In the genomic region with DNA sequence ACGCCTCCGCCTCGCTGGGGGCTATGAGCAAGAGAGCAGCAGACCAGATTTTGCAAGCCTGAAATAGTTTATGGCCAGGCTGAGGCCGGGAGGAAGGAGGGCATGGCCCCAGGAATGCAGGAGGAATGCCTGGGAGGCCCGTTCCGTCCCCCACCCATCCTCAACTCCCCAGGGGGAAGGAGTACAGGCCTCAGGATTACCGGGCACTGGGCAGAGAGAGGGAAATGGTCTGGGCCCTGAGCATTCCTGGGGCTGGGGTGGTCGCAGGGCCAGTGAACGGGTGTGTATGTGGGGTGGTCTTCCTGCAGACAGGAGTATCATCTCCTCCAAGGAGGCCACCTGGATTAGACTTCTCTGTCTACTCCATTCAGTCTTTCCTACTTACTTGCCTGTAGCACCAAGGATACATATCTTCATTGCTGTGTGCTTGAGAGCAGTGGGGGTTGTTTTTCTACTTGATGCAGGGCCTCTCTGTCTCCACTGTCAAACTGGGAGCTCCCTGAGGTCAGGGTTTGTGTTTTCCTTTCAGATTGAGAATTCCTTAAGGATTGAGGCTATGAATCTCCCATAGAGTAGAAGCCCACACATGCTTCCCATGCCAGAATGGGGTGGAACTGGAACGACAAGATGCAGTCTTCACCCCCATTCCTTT, we compare ENCODE assay signal across 12 cellular contexts.
DNase-seq lines count a peak whose midpoint lies in the region; ATAC-seq, FAIRE-seq and TF ChIP-seq lines count a peak whose summit lies in the region.
"Had no signal": no experiment of that assay in that cellular context is flagged by ENCODE, and none has a peak within 500 bp of the region (broad histone marks: within the 10 kb centered on the region; RNA-seq: fewer than 3 reads in every experiment).

No MANE protein-coding gene starts in this region.

- peak overlapping the region; percentile 41 for H3K27ac ChIP-seq in mesodermal cell (ENCODE audit: low read depth, low read length, severe bottlenecking)
- H3K27ac ChIP-seq: BLaER1 had no signal

- CTCF ChIA-PET in activated CD8-positive, alpha-beta T cell treated with anti-CD3 and anti-CD28 coated beads, Interleukin-2, amount 10 ng/mL, durations not matched to agents 7 days and 5 days (lab: Charles Lee): no interaction called here

- 87 to 90% methylated on average over 2 to 3 of the region's 10 CpGs for WGBS in mesodermal cell (ENCODE audit: insufficient coverage in 2 of 2), 2 experiments

- peak overlapping the region; percentile 80 for H3K27ac Mint-ChIP-seq in chondrocyte (ENCODE audit: unreplicated experiment)
- H3K27ac Mint-ChIP-seq in activated CD8-positive, alpha-beta T cell treated with anti-CD3 and anti-CD28 coated beads, Interleukin-2, amount 10 ng/mL, durations not matched to agents 7 days and 5 days: no peak overlapping the region

- ATAC-seq in activated CD8-positive, alpha-beta T cell treated with anti-CD3 and anti-CD28 coated beads, Interleukin-2, amount 10 ng/mL, durations not matched to agents 7 days and 5 days: no peak
- ATAC-seq in GM21526 (IDR thresholded peaks at IDR 0.05; ENCODE audit: low FRiP score, unreplicated experiment): no peak
- ATAC-seq: left lobe of liver had no signal

- no peak for FAIRE-seq in HTR-8/SVneo (lab: Jason Lieb, UNC)

- no peak for TF ChIP-seq CTCF in chondrocyte (IDR thresholded peaks at IDR 0.05)

- DNase-seq in AG08396 (ENCODE audit: low spot score) (peak; percentile 86), HTR-8/SVneo (ENCODE audit: insufficient read length, low spot score) (peak; percentile 75), chondrocyte (ENCODE audit: low spot score) (no peak), SW 1271 (lab: John Stamatoyannopoulos, UW) (no peak), cerebellar nuclear complex (lab: John Stamatoyannopoulos, UW) (no peak)
- DNase-seq in activated CD8-positive, alpha-beta T cell treated with anti-CD3 and anti-CD28 coated beads, Interleukin-2, amount 10 ng/mL, durations not matched to agents 7 days and 5 days: no peak
- DNase-seq: RPMI8226 had no signal

- no peaks in the 10 kb centered on the region for H3K9me3 ChIP-seq in mesodermal cell (ENCODE audit: control insufficient read depth, low read length)
- H3K9me3 ChIP-seq: BLaER1 had no signal

- H3K4me3 Mint-ChIP-seq in chondrocyte (ENCODE audit: unreplicated experiment): peak overlapping the region; percentile 6
- H3K4me3 Mint-ChIP-seq in activated CD8-positive, alpha-beta T cell treated with anti-CD3 and anti-CD28 coated beads, Interleukin-2, amount 10 ng/mL, durations not matched to agents 7 days and 5 days: no peak overlapping the region
- H3K4me3 Mint-ChIP-seq: brain had no signal

- no peaks in the 10 kb centered on the region for H3K36me3 ChIP-seq in mesodermal cell (ENCODE audit: control insufficient read depth, insufficient read depth, low read length)
- H3K36me3 ChIP-seq: BLaER1 had no signal

- H3K27me3 Mint-ChIP-seq in chondrocyte (ENCODE audit: low read depth): peaks cover 2% of the 10 kb centered on the region
- H3K27me3 Mint-ChIP-seq in activated CD8-positive, alpha-beta T cell treated with anti-CD3 and anti-CD28 coated beads, Interleukin-2, amount 10 ng/mL, durations not matched to agents 7 days and 5 days (ENCODE audit: low read depth): peaks cover 4% of the 10 kb centered on the region

- H3K4me3 ChIP-seq in mesodermal cell (ENCODE audit: extremely low read depth, insufficient read depth, low read length, poor library complexity, severe bottlenecking): no peak overlapping the region
- H3K4me3 ChIP-seq: BLaER1 had no signal

- peaks cover 48% of the 10 kb centered on the region for H3K4me1 Mint-ChIP-seq in chondrocyte (ENCODE audit: low read depth)
- H3K4me1 Mint-ChIP-seq in activated CD8-positive, alpha-beta T cell treated with anti-CD3 and anti-CD28 coated beads, Interleukin-2, amount 10 ng/mL, durations not matched to agents 7 days and 5 days (ENCODE audit: low read depth): no peaks in the 10 kb centered on the region

- H3K9me3 Mint-ChIP-seq in chondrocyte (ENCODE audit: low read depth): no peaks in the 10 kb centered on the region
- H3K9me3 Mint-ChIP-seq in activated CD8-positive, alpha-beta T cell treated with anti-CD3 and anti-CD28 coated beads, Interleukin-2, amount 10 ng/mL, durations not matched to agents 7 days and 5 days (ENCODE audit: insufficient read depth): no peaks in the 10 kb centered on the region

- H3K36me3 Mint-ChIP-seq in chondrocyte (ENCODE audit: low read depth): no peaks in the 10 kb centered on the region
- no peaks in the 10 kb centered on the region for H3K36me3 Mint-ChIP-seq in activated CD8-positive, alpha-beta T cell treated with anti-CD3 and anti-CD28 coated beads, Interleukin-2, amount 10 ng/mL, durations not matched to agents 7 days and 5 days (ENCODE audit: low read depth)
- H3K36me3 Mint-ChIP-seq: brain had no signal

- POLR2A ChIA-PET in activated CD8-positive, alpha-beta T cell treated with anti-CD3 and anti-CD28 coated beads, Interleukin-2, amount 10 ng/mL, durations not matched to agents 7 days and 5 days (lab: Charles Lee): no interaction called here

- H3K4me1 ChIP-seq in mesodermal cell (ENCODE audit: control insufficient read depth, insufficient read depth, low read length, poor library complexity, severe bottlenecking): peaks cover 22% of the 10 kb centered on the region

Comparison
In these comparisons a context has a peak if more than half of its experiments do, and no peak if none do; other contexts are left out.
1. DNase-seq: peak in AG08396 (single experiment) and HTR-8/SVneo (single experiment); none in chondrocyte (single experiment), SW 1271 (0 of 2), cerebellar nuclear complex (0 of 2) and activated CD8-positive, alpha-beta T cell treated with anti-CD3 and anti-CD28 coated beads, Interleukin-2, amount 10 ng/mL, durations not matched to agents 7 days and 5 days (single experiment).